Comparison of ENCODE assay signal across 1 cellular context in genomic region chr7:151708610-151709009, GRCh38.
TF ChIP-seq lines count a peak whose summit lies in the region.

No MANE protein-coding gene starts in this region.

TF ChIP-seq in SK-N-SH, 30 proteins besides CTCF, POLR2A, EP300 and RAD21 (continued from another document):
- TF ChIP-seq MEF2A (IDR thresholded peaks at IDR 0.05; ENCODE audit: borderline replicate concordance, low read depth), result no peak
